In genomic region chr2:36967236-36967876, GRCh38 we compare ENCODE assay signal across 8 cellular contexts. TPM values are rescaled to one million over a fixed set of nuclear protein-coding genes. Genes with fewer than 3 reads are reported as not detected.
A peak's percentile ranks its signal among the peaks of the same experiment; 100 is the strongest.
DNase-seq lines count a peak whose midpoint lies in the region; ATAC-seq and TF ChIP-seq lines count a peak whose summit lies in the region.

No MANE protein-coding gene starts in this region.

- H4K20me1 ChIP-seq in Karpas-422 (ENCODE audit: insufficient read depth, low read depth, low read length): no peaks in the 10 kb centered on the region

- H3K4me3 Mint-ChIP-seq in MCF 10A (ENCODE audit: unreplicated experiment): peak overlapping the region; percentile 90

- H2AFZ ChIP-seq in Karpas-422 (ENCODE audit: low read length) (peak overlapping the region; percentile 27), mesenchymal stem cell (ENCODE audit: low read depth, low read length) (peak overlapping the region; percentile 60)

- H3K9me3 ChIP-seq in Karpas-422 (ENCODE audit: low read length) (no peaks in the 10 kb centered on the region), mesenchymal stem cell (ENCODE audit: control insufficient read depth, low read length) (no peaks in the 10 kb centered on the region), uterus (no peaks in the 10 kb centered on the region)

- H3K4me1 Mint-ChIP-seq in MCF 10A (ENCODE audit: insufficient read depth, unreplicated experiment): peaks cover 34% of the 10 kb centered on the region

- H2AK5ac ChIP-seq in mesenchymal stem cell (ENCODE audit: low read length, severe bottlenecking): no peak overlapping the region

- H2BK5ac ChIP-seq in mesenchymal stem cell (ENCODE audit: low read depth, low read length, poor library complexity, severe bottlenecking): no peak overlapping the region

- no peaks in the 10 kb centered on the region for H3K27me3 Mint-ChIP-seq in MCF 10A (ENCODE audit: insufficient read depth, unreplicated experiment)

- H3K4me2 ChIP-seq in Karpas-422 (ENCODE audit: low read depth, low read length, poor library complexity, severe bottlenecking) (peak overlapping the region; percentile 84), mesenchymal stem cell (ENCODE audit: low read length, poor library complexity, severe bottlenecking) (peak overlapping the region; percentile 71)

- TSS peak; percentile 24 for BruUV-seq in MCF 10A (replicated peaks; lab: Mats Ljungman, UMichigan)

- peak overlapping the region; percentile 74 for H3K4me3 ChIP-seq in Karpas-422 (ENCODE audit: low read length)
- H3K4me3 ChIP-seq in mesenchymal stem cell (ENCODE audit: insufficient read depth in 1 of 2, low read depth in 1 of 2, low read length in 2 of 2): peak overlapping the region; percentile 85 to 90
- H3K4me3 ChIP-seq in uterus: peak overlapping the region; percentile 71 to 100

- H2BK120ac ChIP-seq in mesenchymal stem cell (ENCODE audit: low read depth, low read length): no peak overlapping the region

- H3K27ac ChIP-seq in Karpas-422 (ENCODE audit: low read length) (peak overlapping the region; percentile 60), mesenchymal stem cell (ENCODE audit: low read length, poor library complexity, severe bottlenecking) (no peak overlapping the region), uterus (peak overlapping the region; percentile 73 to 88)

- no peaks in the 10 kb centered on the region for H3K36me3 ChIP-seq in Karpas-422 (ENCODE audit: insufficient read depth, low read length)
- no peaks in the 10 kb centered on the region for H3K36me3 ChIP-seq in mesenchymal stem cell (ENCODE audit: control insufficient read depth in 1 of 2, insufficient read depth in 2 of 2, low read depth in 1 of 2, low read length in 2 of 2)
- H3K36me3 ChIP-seq in uterus: no peaks in the 10 kb centered on the region

- no peak overlapping the region for H2BK12ac ChIP-seq in mesenchymal stem cell (ENCODE audit: low read length in 2 of 2)

- no peak overlapping the region for H4K91ac ChIP-seq in mesenchymal stem cell (ENCODE audit: low read length)

- 27% methylated on average over 14 of the region's 15 CpGs for WGBS in mesenchymal stem cell

- H3K18ac ChIP-seq in mesenchymal stem cell (ENCODE audit: low read depth in 1 of 2, low read length in 2 of 2): peak overlapping the region; percentile 73 to 81

- peak overlapping the region; percentile 76 for H3K9ac ChIP-seq in Karpas-422 (ENCODE audit: low read length)
- H3K9ac ChIP-seq in mesenchymal stem cell (ENCODE audit: low read length): peak overlapping the region; percentile 90

- H3K79me2 ChIP-seq in Karpas-422 (ENCODE audit: low read length): peaks cover 36% of the 10 kb centered on the region

- H3K4ac ChIP-seq in mesenchymal stem cell (ENCODE audit: low read depth in 1 of 2, low read length in 2 of 2): peak overlapping the region in 1 of 2 experiments; percentile 80

- no peaks in the 10 kb centered on the region for H3K9me3 Mint-ChIP-seq in MCF 10A (ENCODE audit: unreplicated experiment)

- H3K4me1 ChIP-seq in Karpas-422 (ENCODE audit: low read length): peaks cover 30% of the 10 kb centered on the region
- H3K4me1 ChIP-seq in mesenchymal stem cell (ENCODE audit: control insufficient read depth, insufficient read depth, low read depth, low read length): no peaks in the 10 kb centered on the region
- H3K4me1 ChIP-seq in uterus: no peaks in the 10 kb centered on the region

- H3K27me3 ChIP-seq in Karpas-422 (ENCODE audit: low read length) (no peaks in the 10 kb centered on the region), mesenchymal stem cell (ENCODE audit: control insufficient read depth in 1 of 2, insufficient read depth in 1 of 2, low read length in 2 of 2) (no peaks in the 10 kb centered on the region), uterus (no peaks in the 10 kb centered on the region)

- no peak for ATAC-seq in HG03521 (IDR thresholded peaks at IDR 0.05; ENCODE audit: unreplicated experiment)
- no peak for ATAC-seq in HG02588 (IDR thresholded peaks at IDR 0.05; ENCODE audit: unreplicated experiment)

- DNase-seq in COR-L47 (lab: John Stamatoyannopoulos, UW) (peak; percentile 19), Karpas-422 (peak; percentile 59), MCF 10A (ENCODE audit: unreplicated experiment) (peak; percentile 8), mesenchymal stem cell (no peak), uterus (no peak), NCI-H128 (lab: John Stamatoyannopoulos, UW; ENCODE audit: unreplicated experiment) (no peak)

- no peaks in the 10 kb centered on the region for H3K9me2 ChIP-seq in Karpas-422 (replicated peaks; ENCODE audit: insufficient read depth, low read length)

- H3K36me3 Mint-ChIP-seq in MCF 10A (ENCODE audit: insufficient read depth, unreplicated experiment): no peaks in the 10 kb centered on the region

- H3K79me1 ChIP-seq in mesenchymal stem cell (replicated peaks; ENCODE audit: low read length, poor library complexity, severe bottlenecking): peaks cover 5% of the 10 kb centered on the region

- intact Hi-C loops in MCF 10A (cut with micrococcal nuclease): loop anchor here (2.0 kb wide), 1 partner anchor 37 kb away; no protein-coding TSS in a partner anchor
- intact Hi-C loops in uterus (cut with DNase I; ENCODE audit: low total_unique reads): no loop called here

- POLR2A ChIA-PET in MCF 10A (lab: Yijun Ruan, JAX): interaction anchor here (0.6 to 3.4 kb wide), 24 partner anchors 10 to 1883 kb away, joined by 3 to 36 read pairs (median 5); partner anchors contain the start of genes GPATCH11 and HEATR5B

- peak overlapping the region; percentile 83 for H3K27ac Mint-ChIP-seq in MCF 10A (ENCODE audit: low read depth, unreplicated experiment)

- no peak for TF ChIP-seq CTCF in MCF 10A (IDR thresholded peaks at IDR 0.05; ENCODE audit: unreplicated experiment)
- TF ChIP-seq CTCF in uterus (IDR thresholded peaks at IDR 0.05): no peak

- no peak for TF ChIP-seq POLR2A in uterus (IDR thresholded peaks at IDR 0.05)

- CTCF ChIA-PET in MCF 10A (lab: Yijun Ruan, JAX): interaction anchor here (1.1 kb wide), 1 partner anchor 48 kb away, joined by 5 read pairs; no protein-coding TSS in a partner anchor

- no peak overlapping the region for H3K23ac ChIP-seq in mesenchymal stem cell (ENCODE audit: low read length in 2 of 2)

- no peak overlapping the region for H2BK15ac ChIP-seq in mesenchymal stem cell (ENCODE audit: low read depth, poor library complexity, severe bottlenecking)

- H3K14ac ChIP-seq in mesenchymal stem cell (ENCODE audit: low read length in 2 of 2): no peak overlapping the region

- no peak overlapping the region for H4K8ac ChIP-seq in mesenchymal stem cell (ENCODE audit: low read length)

RNA-seq across cellular contexts. Expression of gene STRN, which starts 1.0 kb away (rescaled TPM):
- total RNA-seq in Karpas-422 (2014; rRNA removed; shearing (Covaris generic); ENCODE audit: low replicate concordance): 18.3 and 34.1 TPM in 2 replicates
- total RNA-seq in MCF 10A (2022) (24.9 and 25.3 TPM in 2 replicates), uterus (10 to 100 TPM; 12.0 to 29.0 (median 20.2) TPM)
- 12.7 TPM for polyA plus RNA-seq in mesenchymal stem cell (2013, experiment 1 of 2)
- 12.7 TPM for polyA plus RNA-seq in mesenchymal stem cell (2013, experiment 2 of 2)

Comparison
In these comparisons a context has a peak if more than half of its experiments do, and no peak if none do; other contexts are left out.
1. DNase-seq: peak in COR-L47 (single experiment), Karpas-422 (single experiment) and MCF 10A (single experiment); none in mesenchymal stem cell (single experiment), uterus (0 of 2) and NCI-H128 (single experiment).
2. Peak in every context shown above with its lines, with median percentiles within 50 percentile points of each other: H3K4me3 ChIP-seq.